8 cellular contexts compared by ENCODE assay signal in genomic region chr4:76213415-76214268, GRCh38. TPM values are rescaled to one million over a fixed set of nuclear protein-coding genes. Genes with fewer than 3 reads are reported as not detected.
DNase-seq lines count a peak whose midpoint lies in the region; ATAC-seq and TF ChIP-seq lines count a peak whose summit lies in the region.

A gene with protein sequence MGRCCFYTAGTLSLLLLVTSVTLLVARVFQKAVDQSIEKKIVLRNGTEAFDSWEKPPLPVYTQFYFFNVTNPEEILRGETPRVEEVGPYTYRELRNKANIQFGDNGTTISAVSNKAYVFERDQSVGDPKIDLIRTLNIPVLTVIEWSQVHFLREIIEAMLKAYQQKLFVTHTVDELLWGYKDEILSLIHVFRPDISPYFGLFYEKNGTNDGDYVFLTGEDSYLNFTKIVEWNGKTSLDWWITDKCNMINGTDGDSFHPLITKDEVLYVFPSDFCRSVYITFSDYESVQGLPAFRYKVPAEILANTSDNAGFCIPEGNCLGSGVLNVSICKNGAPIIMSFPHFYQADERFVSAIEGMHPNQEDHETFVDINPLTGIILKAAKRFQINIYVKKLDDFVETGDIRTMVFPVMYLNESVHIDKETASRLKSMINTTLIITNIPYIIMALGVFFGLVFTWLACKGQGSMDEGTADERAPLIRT (minus strand): TSS chr4:76213824. CDS start chr4:76213543, 281 bp downstream.

- H3K9me3 Mint-ChIP-seq in CD4-positive, alpha-beta memory T cell = no peaks in the 10 kb centered on the region
- no peaks in the 10 kb centered on the region for H3K9me3 Mint-ChIP-seq in mesothelial cell of epicardium

- H3K4me3 Mint-ChIP-seq in CD4-positive, alpha-beta memory T cell = peak within 1 kb of the TSS; percentile 89 to 97 (median 96)
- peak within 1 kb of the TSS; percentile 91 for H3K4me3 Mint-ChIP-seq in mesothelial cell of epicardium

- no peaks in the 10 kb centered on the region for H3K27me3 Mint-ChIP-seq in CD4-positive, alpha-beta memory T cell
- no peaks in the 10 kb centered on the region for H3K27me3 Mint-ChIP-seq in mesothelial cell of epicardium (ENCODE audit: low read depth)

- no peaks in the 10 kb centered on the region for H3K36me3 ChIP-seq in CD4-positive, alpha-beta memory T cell (ENCODE audit: insufficient read depth, low read length)

- H3K9me3 ChIP-seq in CD4-positive, alpha-beta memory T cell (ENCODE audit: control insufficient read depth in 1 of 2, low read length in 2 of 2) = no peaks in the 10 kb centered on the region

- in situ Hi-C loops in endometrial microvascular endothelial cells (cut with HindIII; ENCODE audit: inconsistent ontology term, low pct_unique_long_range_greater_than_20kb, low sequenced_read_pairs) = no loop called here

- POLR2A ChIA-PET in CD4-positive, alpha-beta memory T cell (lab: Charles Lee; ENCODE audit: partially characterized antibody) = interaction anchor here (0.9 to 3.1 kb wide), 11 partner anchors 10 to 745 kb away, joined by 3 to 24 read pairs (median 4); partner anchors contain the start of genes NAAA, NUP54, STBD1 and USO1

- no peaks in the 10 kb centered on the region for H3K27me3 ChIP-seq in CD4-positive, alpha-beta memory T cell (ENCODE audit: insufficient read depth, low read length)

- peaks cover 0 to 8% of the 10 kb centered on the region in 2 donors for H3K36me3 Mint-ChIP-seq in CD4-positive, alpha-beta memory T cell
- H3K36me3 Mint-ChIP-seq in mesothelial cell of epicardium = no peaks in the 10 kb centered on the region

- peak within 1 kb of the TSS; percentile 92 to 98 (median 98) for H3K27ac Mint-ChIP-seq in CD4-positive, alpha-beta memory T cell
- H3K27ac Mint-ChIP-seq in mesothelial cell of epicardium = peak within 1 kb of the TSS; percentile 98

- H3K4me3 ChIP-seq in CD4-positive, alpha-beta memory T cell (ENCODE audit: low read length in 2 of 2) = peak within 1 kb of the TSS; percentile 77 to 90

- peaks cover 38 to 72% (median 48%) of the 10 kb centered on the region in 4 donors for H3K4me1 Mint-ChIP-seq in CD4-positive, alpha-beta memory T cell
- peaks cover 45% of the 10 kb centered on the region for H3K4me1 Mint-ChIP-seq in mesothelial cell of epicardium

- intact Hi-C loops in CD4-positive, alpha-beta memory T cell (cut with micrococcal nuclease) = loop anchor here (1.0 to 5.0 kb wide), 7 partner anchors 15 to 943 kb away; partner anchors contain the start of genes CCNG2, CCNI, NUP54 and RCHY1

- ATAC-seq in GM19328 (IDR thresholded peaks at IDR 0.05; ENCODE audit: unreplicated experiment) = peak; percentile 74
- peak; percentile 66 for ATAC-seq in HG03460 (IDR thresholded peaks at IDR 0.05; ENCODE audit: unreplicated experiment)

- no peak for TF ChIP-seq CTCF in mesothelial cell of epicardium (IDR thresholded peaks at IDR 0.05; ENCODE audit: unreplicated experiment)

- CTCF ChIA-PET in CD4-positive, alpha-beta memory T cell (lab: Charles Lee; ENCODE audit: partially characterized antibody) = interaction anchor here (2.0 to 4.9 kb wide), 2 partner anchors 34 to 163 kb away, joined by 7 to 31 read pairs; no protein-coding TSS in a partner anchor

- peaks cover 42% of the 10 kb centered on the region for H3K4me1 ChIP-seq in CD4-positive, alpha-beta memory T cell (ENCODE audit: insufficient read depth, low read length)

- DNase-seq in CD4-positive, alpha-beta memory T cell = peak; percentile 79 to 88 (median 83)
- DNase-seq in NK-92 (lab: John Stamatoyannopoulos, UW; ENCODE audit: unreplicated experiment) (peak; percentile 8), mesothelial cell of epicardium (ENCODE audit: low spot score in 2 of 2, unreplicated experiment in 2 of 2) (peak; percentile 62 to 83)
- DNase-seq in activated CD8-positive, alpha-beta memory T cell treated with anti-CD3 and anti-CD28 coated beads, Interleukin-2, amount 50 U/mL, for 1 hour (ENCODE audit: extremely low read depth) = peak; percentile 11
- DNase-seq in stimulated activated CD8-positive, alpha-beta memory T cell treated with anti-CD3 and anti-CD28 coated beads, Interleukin-2, amount 100 ng/mL, for 48 hours (ENCODE audit: low read depth in 2 of 2) = peak; percentile 43 to 54

- H3K27ac ChIP-seq in CD4-positive, alpha-beta memory T cell (ENCODE audit: low read depth, low read length) = peak within 1 kb of the TSS; percentile 84

RNA-seq across cellular contexts. Expression of the gene that starts here (rescaled TPM):
- total RNA-seq in CD4-positive, alpha-beta memory T cell = 10 to 100 TPM; 23.3 to 23.5 TPM
- 10 to 100 TPM; 10.2 to 15.7 TPM for polyA plus RNA-seq in CD4-positive, alpha-beta memory T cell
- 132 TPM for total RNA-seq in endometrial microvascular endothelial cells (ENCODE audit: inconsistent ontology term)
- total RNA-seq in mesothelial cell of epicardium = 97.0 to 106 TPM (median 97.6 TPM) in 3 replicates

Comparison
In these comparisons a context has a peak if more than half of its experiments do, and no peak if none do; other contexts are left out.
1. Peak in every context shown above with its lines: DNase-seq, ATAC-seq, H3K4me3 ChIP-seq and H3K27ac ChIP-seq.
2. DNase-seq: peak in every context shown above with its lines; median percentile 83 in CD4-positive, alpha-beta memory T cell; 72 in mesothelial cell of epicardium; 48 in stimulated activated CD8-positive, alpha-beta memory T cell treated with anti-CD3 and anti-CD28 coated beads, Interleukin-2, amount 100 ng/mL, for 48 hours; 11 in activated CD8-positive, alpha-beta memory T cell treated with anti-CD3 and anti-CD28 coated beads, Interleukin-2, amount 50 U/mL, for 1 hour; 8 in NK-92.